ENCODE assay signal across 8 cellular contexts in the genomic region with DNA sequence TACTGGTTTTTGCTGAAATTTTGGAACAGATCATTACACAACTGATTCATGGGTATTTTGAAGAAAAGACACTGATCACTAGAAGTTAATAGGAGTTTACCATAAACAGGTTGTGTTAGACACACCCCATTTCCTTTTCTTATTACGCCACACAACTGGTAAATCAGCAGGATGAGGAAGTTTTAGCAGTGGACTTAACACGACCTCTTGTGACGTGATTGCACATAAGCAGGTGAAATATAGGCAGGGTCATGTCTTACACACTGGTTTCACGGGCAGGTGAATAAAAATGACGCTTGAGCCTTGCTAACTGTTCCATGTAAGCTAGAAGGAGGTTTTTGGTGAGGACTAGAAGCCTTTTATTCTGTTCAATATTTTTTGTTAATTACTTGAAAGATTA. TPM values are rescaled to one million over a fixed set of nuclear protein-coding genes. Genes with fewer than 3 reads are reported as not detected.
DNase-seq lines count a peak whose midpoint lies in the region; ATAC-seq, FAIRE-seq and TF ChIP-seq lines count a peak whose summit lies in the region.

No MANE protein-coding gene starts in this region.

- ATAC-seq in HepG2 (no peak), GM21390 (IDR thresholded peaks at IDR 0.05; ENCODE audit: unreplicated experiment) (no peak), GM19328 (IDR thresholded peaks at IDR 0.05; ENCODE audit: unreplicated experiment) (no peak)

- intact Hi-C loops in activated T-helper 1 cell treated with anti-CD3 and anti-CD28 coated beads, Interleukin-12 subunit alpha, Interleukin-12 subunit beta, Interleukin-2, Interleukin-4 antibody, amounts not matched to agents 30 ng/mL and 10 ng/mL and 1 ng/mL, durations not matched to agents 14 hours and 24 hours and 36 hours (cut with micrococcal nuclease), result loop anchor here (1.0 to 5.0 kb wide), 3 partner anchors 190 to 1527 kb away; no protein-coding TSS in a partner anchor
- intact Hi-C loops in HepG2 (cut with micrococcal nuclease; ENCODE audit: unreplicated experiment), result loop anchor here (5.0 to 10.0 kb wide), 3 partner anchors 100 to 1527 kb away; no protein-coding TSS in a partner anchor

- TF ChIP-seq RAD21 in HepG2 (CRISPR knock-in tag; IDR thresholded peaks at IDR 0.05), result no peak

- no peaks in the 10 kb centered on the region for H3K9me3 Mint-ChIP-seq in activated T-helper 1 cell treated with anti-CD3 and anti-CD28 coated beads, Interleukin-12 subunit alpha, Interleukin-12 subunit beta, Interleukin-2, Interleukin-4 antibody, amounts not matched to agents 30 ng/mL and 10 ng/mL and 1 ng/mL, durations not matched to agents 14 hours and 24 hours and 36 hours

- BruUV-seq in HepG2 (replicated peaks; lab: Mats Ljungman, UMichigan), result no TSS peak

- peaks cover 6% of the 10 kb centered on the region for H3K27me3 Mint-ChIP-seq in activated T-helper 1 cell treated with anti-CD3 and anti-CD28 coated beads, Interleukin-12 subunit alpha, Interleukin-12 subunit beta, Interleukin-2, Interleukin-4 antibody, amounts not matched to agents 30 ng/mL and 10 ng/mL and 1 ng/mL, durations not matched to agents 14 hours and 24 hours and 36 hours (ENCODE audit: insufficient read depth)

- no peak for FAIRE-seq in HepG2 (lab: Jason Lieb, UNC)

- H3K36me3 Mint-ChIP-seq in activated T-helper 1 cell treated with anti-CD3 and anti-CD28 coated beads, Interleukin-12 subunit alpha, Interleukin-12 subunit beta, Interleukin-2, Interleukin-4 antibody, amounts not matched to agents 30 ng/mL and 10 ng/mL and 1 ng/mL, durations not matched to agents 14 hours and 24 hours and 36 hours (ENCODE audit: low read depth), result peaks cover 1% of the 10 kb centered on the region

- TF ChIP-seq POLR2A in HepG2 (IDR thresholded peaks at IDR 0.05; ENCODE audit: insufficient read depth in 1 of 2, low read depth in 2 of 2, low read length in 2 of 2) (no peak), suprapubic skin (IDR thresholded peaks at IDR 0.05) (no peak)

- H3K4me1 Mint-ChIP-seq in activated T-helper 1 cell treated with anti-CD3 and anti-CD28 coated beads, Interleukin-12 subunit alpha, Interleukin-12 subunit beta, Interleukin-2, Interleukin-4 antibody, amounts not matched to agents 30 ng/mL and 10 ng/mL and 1 ng/mL, durations not matched to agents 14 hours and 24 hours and 36 hours (ENCODE audit: low read depth), result peaks cover 59% of the 10 kb centered on the region

- H2AFZ ChIP-seq in Loucy (ENCODE audit: low read length), result peak overlapping the region; percentile 38; the same call in 1 of the 2 replicates
- no peak overlapping the region for H2AFZ ChIP-seq in HepG2 (ENCODE audit: low read length)

- H3K4me1 ChIP-seq in Loucy (ENCODE audit: insufficient read depth, low read length, poor library complexity, severe bottlenecking) (peaks cover 8% of the 10 kb centered on the region), HepG2 (ENCODE audit: insufficient read depth, low read length) (peaks cover 10% of the 10 kb centered on the region), suprapubic skin (peaks cover 12% of the 10 kb centered on the region)

- H3K4me2 ChIP-seq in Loucy (ENCODE audit: low read depth, low read length, poor library complexity, severe bottlenecking), result peak overlapping the region; percentile 13
- no peak overlapping the region for H3K4me2 ChIP-seq in HepG2 (ENCODE audit: low read depth, low read length)

- no peaks in the 10 kb centered on the region for H3K9me2 ChIP-seq in Loucy (replicated peaks; ENCODE audit: low read depth, low read length)

- H3K9me3 ChIP-seq in Loucy (ENCODE audit: insufficient read depth, low read depth, low read length) (no peaks in the 10 kb centered on the region), HepG2 (ENCODE audit: low read length) (no peaks in the 10 kb centered on the region), suprapubic skin (no peaks in the 10 kb centered on the region)

- H3K27me3 ChIP-seq in Loucy (ENCODE audit: insufficient read depth, low read length, poor library complexity, severe bottlenecking), result no peaks in the 10 kb centered on the region
- peaks cover 0 to 6% of the 10 kb centered on the region in 2 experiments; a peak in 2 of 5 replicates for H3K27me3 ChIP-seq in HepG2 (ENCODE audit: control insufficient read depth in 1 of 2, insufficient read depth in 2 of 2, low read length in 2 of 2)
- H3K27me3 ChIP-seq in suprapubic skin, result no peaks in the 10 kb centered on the region

- no peak overlapping the region for H3K4me3 Mint-ChIP-seq in activated T-helper 1 cell treated with anti-CD3 and anti-CD28 coated beads, Interleukin-12 subunit alpha, Interleukin-12 subunit beta, Interleukin-2, Interleukin-4 antibody, amounts not matched to agents 30 ng/mL and 10 ng/mL and 1 ng/mL, durations not matched to agents 14 hours and 24 hours and 36 hours

- WGBS in HepG2 (ENCODE audit: low lambda C conversion rate), result 28% methylated on average over 5 of the region's 5 CpGs
- 22% methylated on average over 5 of the region's 5 CpGs for WGBS in suprapubic skin

- H4K20me1 ChIP-seq in Loucy (ENCODE audit: insufficient read depth, low read length, poor library complexity, severe bottlenecking), result no peaks in the 10 kb centered on the region
- no peaks in the 10 kb centered on the region for H4K20me1 ChIP-seq in HepG2 (ENCODE audit: insufficient read depth, low read length)

- DNase-seq in COR-L47 (lab: John Stamatoyannopoulos, UW) (peak; percentile 16), HepG2 (ENCODE audit: low spot score) (no peak), putamen (ENCODE audit: low spot score) (no peak), suprapubic skin (ENCODE audit: low spot score in 2 of 2) (no peak)
- peak; percentile 17 for DNase-seq in activated T-helper 1 cell treated with anti-CD3 and anti-CD28 coated beads, Interleukin-12 subunit alpha, Interleukin-12 subunit beta, Interleukin-2, Interleukin-4 antibody, amounts not matched to agents 30 ng/mL and 10 ng/mL and 1 ng/mL, durations not matched to agents 14 hours and 24 hours and 36 hours (ENCODE audit: low spot score)

- TF ChIP-seq EP300 in HepG2 (IDR thresholded peaks at IDR 0.05; ENCODE audit: low read depth in 2 of 2, low read length in 2 of 2) (no peak), HepG2 (CRISPR knock-in tag; IDR thresholded peaks at IDR 0.05; ENCODE audit: borderline replicate concordance) (no peak), suprapubic skin (IDR thresholded peaks at IDR 0.05) (no peak)

- peak; percentile 76 for TF ChIP-seq CTCF in Loucy (conservative IDR thresholded peaks at IDR 0.05; ENCODE audit: low read length)
- peak; percentile 51 for TF ChIP-seq CTCF in HepG2 (CRISPR knock-in tag; IDR thresholded peaks at IDR 0.05)
- TF ChIP-seq CTCF in suprapubic skin (IDR thresholded peaks at IDR 0.05), result peak in 1 of 2 donors; percentile 21

- H3K27ac ChIP-seq in HepG2 (ENCODE audit: extremely low read length, insufficient read depth, low read length), result no peak overlapping the region
- H3K27ac ChIP-seq in suprapubic skin, result no peak overlapping the region

- POLR2A ChIA-PET in HepG2 (lab: Yijun Ruan, JAX), result no interaction called here

- CTCF ChIA-PET in HepG2 (lab: Yijun Ruan, JAX; ENCODE audit: low intra/inter-chr PET ratio, low total read pairs), result no interaction called here

- H3K27ac Mint-ChIP-seq in activated T-helper 1 cell treated with anti-CD3 and anti-CD28 coated beads, Interleukin-12 subunit alpha, Interleukin-12 subunit beta, Interleukin-2, Interleukin-4 antibody, amounts not matched to agents 30 ng/mL and 10 ng/mL and 1 ng/mL, durations not matched to agents 14 hours and 24 hours and 36 hours, result no peak overlapping the region

- H3K4me3 ChIP-seq in Loucy (ENCODE audit: low read length, poor library complexity, severe bottlenecking) (no peak overlapping the region), HepG2 (replicated peaks in 1 of 3; ENCODE audit: insufficient read depth in 1 of 3, low read depth in 2 of 3, low read length in 3 of 3) (no peak overlapping the region), suprapubic skin (no peak overlapping the region)

- H3K9ac ChIP-seq in Loucy (ENCODE audit: low read depth, low read length, poor library complexity, severe bottlenecking) (peak overlapping the region; percentile 17), HepG2 (ENCODE audit: insufficient read depth, low read depth, low read length) (no peak overlapping the region)

- no peaks in the 10 kb centered on the region for H3F3A ChIP-seq in Loucy (ENCODE audit: low read depth)

- H3K79me2 ChIP-seq in Loucy (ENCODE audit: insufficient read depth, low read length), result no peaks in the 10 kb centered on the region
- H3K79me2 ChIP-seq in HepG2 (ENCODE audit: insufficient read depth, low read length), result no peaks in the 10 kb centered on the region

- in situ Hi-C loops in HepG2 (cut with HindIII; ENCODE audit: extremely low pct_ligation_motif_present, low pct_unique_long_range_greater_than_20kb), result loop anchor here (10.0 kb wide), 1 partner anchor 1400 kb away; a partner anchor contains a TSS

- H3K36me3 ChIP-seq in Loucy (ENCODE audit: insufficient read depth, low read length) (no peaks in the 10 kb centered on the region), HepG2 (replicated peaks in 1 of 2; ENCODE audit: control insufficient read depth in 1 of 2, insufficient read depth in 2 of 2, low read length in 2 of 2) (no peaks in the 10 kb centered on the region), suprapubic skin (no peaks in the 10 kb centered on the region)

RNA-seq across cellular contexts. Expression of a gene that starts 27.1 kb away (rescaled TPM):
- total RNA-seq in activated T-helper 1 cell treated with anti-CD3 and anti-CD28 coated beads, Interleukin-12 subunit alpha, Interleukin-12 subunit beta, Interleukin-2, Interleukin-4 antibody, amounts not matched to agents 30 ng/mL and 10 ng/mL and 1 ng/mL, durations not matched to agents 14 hours and 24 hours and 36 hours, result 11.2 and 13.6 TPM in 2 replicates
- total RNA-seq in HepG2 (2016; rRNA removed; fragmentation: Illumina TruSeq; extraction: Trizol) (not detected in 2 replicates), suprapubic skin (10 to 100 TPM; 19.9 to 30.9 (median 28.4) TPM)
- 0.62 TPM in 1 of 2 replicates, not detected in the other for total RNA-seq in HepG2 (2016; cell fraction: cytosol; rRNA removed; fragmentation: Illumina TruSeq; extraction: Trizol; ENCODE audit: low read depth)
- 0.17 TPM in 1 of 2 replicates, not detected in the other for total RNA-seq in HepG2 (2016; cell fraction: insoluble cytoplasmic fraction; rRNA removed; fragmentation: Illumina TruSeq; extraction: Trizol)
- 0.25 and 0.45 TPM in 2 replicates for total RNA-seq in HepG2 (2016; cell fraction: membrane; rRNA removed; fragmentation: Illumina TruSeq; extraction: Trizol)
- 0.85 TPM in 1 of 2 replicates, not detected in the other for total RNA-seq in HepG2 (2016; cell fraction: nucleus; rRNA removed; fragmentation: Illumina TruSeq; extraction: Trizol)
- 0.09 and 0.17 TPM in 2 replicates for polyA plus RNA-seq in HepG2 (2011; rRNA removed)
- not detected in 2 replicates for polyA plus RNA-seq in HepG2 (2011; cell fraction: cytosol; rRNA removed)
- 0.68 and 0.85 TPM in 2 replicates for polyA plus RNA-seq in HepG2 (2011; cell fraction: nucleus; rRNA removed)
- not detected in 2 replicates for polyA plus RNA-seq in HepG2 (2012)
- not detected in 2 replicates for polyA plus RNA-seq in HepG2 (2016; cell fraction: cytosol; fragmentation: Illumina TruSeq; extraction: Trizol; ENCODE audit: low read depth)
- polyA plus RNA-seq in HepG2 (2016; cell fraction: insoluble cytoplasmic fraction; fragmentation: Illumina TruSeq; extraction: Trizol; ENCODE audit: low read depth), result not detected in 2 replicates
- polyA plus RNA-seq in HepG2 (2016; cell fraction: membrane; fragmentation: Illumina TruSeq; extraction: Trizol; ENCODE audit: low read depth), result not detected in 2 replicates
- polyA plus RNA-seq in HepG2 (2016; cell fraction: nucleus; fragmentation: Illumina TruSeq; extraction: Trizol; ENCODE audit: insufficient read depth, low read depth), result not detected in 2 replicates
- polyA minus RNA-seq in HepG2 (2011; rRNA and poly(A)+ RNA removed; ENCODE audit: low replicate concordance), result 0.37 TPM in 1 of 2 replicates, not detected in the other
- polyA minus RNA-seq in HepG2 (2011; cell fraction: cytosol; rRNA and poly(A)+ RNA removed), result not detected in 2 replicates
- polyA minus RNA-seq in HepG2 (2011; cell fraction: nucleus; rRNA and poly(A)+ RNA removed), result 2.0 TPM in 1 of 2 replicates, not detected in the other

Comparison
In these comparisons a context has a peak if more than half of its experiments do, and no peak if none do; other contexts are left out.
1. DNase-seq: peak in COR-L47 (single experiment) and activated T-helper 1 cell treated with anti-CD3 and anti-CD28 coated beads, Interleukin-12 subunit alpha, Interleukin-12 subunit beta, Interleukin-2, Interleukin-4 antibody, amounts not matched to agents 30 ng/mL and 10 ng/mL and 1 ng/mL, durations not matched to agents 14 hours and 24 hours and 36 hours (single experiment); none in HepG2 (single experiment), putamen (single experiment) and suprapubic skin (0 of 2).